ENCODE assay signal across 1 cellular context in genomic region chr2:75589344-75590105, GRCh38.
TF ChIP-seq lines count a peak whose summit lies in the region.

No MANE protein-coding gene starts in this region.

TF ChIP-seq in HEK293T, 16 proteins besides CTCF, POLR2A, EP300 and RAD21 (continued from another document):
- no peak for TF ChIP-seq PKNOX1 (IDR thresholded peaks at IDR 0.05)
- no peak for TF ChIP-seq SUZ12 (IDR thresholded peaks at IDR 0.05)
- TF ChIP-seq L3MBTL2 (conservative IDR thresholded peaks at IDR 0.05), result no peak
